ENCODE assay signal across 14 cellular contexts in genomic region chr6:34172961-34173775, GRCh38. TPM values are rescaled to one million over a fixed set of nuclear protein-coding genes. Genes with fewer than 3 reads are reported as not detected.
A peak's percentile ranks its signal among the peaks of the same experiment; 100 is the strongest.
DNase-seq lines count a peak whose midpoint lies in the region; ATAC-seq, FAIRE-seq and TF ChIP-seq lines count a peak whose summit lies in the region.
"Had no signal": no experiment of that assay in that cellular context is flagged by ENCODE, and none has a peak within 500 bp of the region (broad histone marks: within the 10 kb centered on the region; RNA-seq: fewer than 3 reads in every experiment).

No MANE protein-coding gene starts in this region.

- no peaks in the 10 kb centered on the region for H3K23me2 ChIP-seq in H1 (ENCODE audit: low read depth, low read length)

- CTCF ChIA-PET in H1 (lab: Charles Lee; ENCODE audit: partially characterized antibody), result interaction anchor here (0.6 to 1.7 kb wide), 6 partner anchors 10 to 157 kb away, joined by 3 to 10 read pairs (median 4); no protein-coding TSS in a partner anchor

- no peak for FAIRE-seq in H1 (lab: Jason Lieb, UNC)
- no peak for FAIRE-seq in RCC 7860 (lab: Jason Lieb, UNC)

- no peak overlapping the region for H3K9ac ChIP-seq in H1 (replicated peaks in 1 of 4; ENCODE audit: extremely low read depth in 1 of 4, low read depth in 3 of 4, low read length in 3 of 4)
- H3K9ac ChIP-seq: BLaER1, KMS-11 had no signal

- no peak for ATAC-seq in stimulated activated naive CD8-positive, alpha-beta T cell treated with anti-CD3 and anti-CD28 coated beads, Interleukin-15, amount 100 ng/mL, for 72 hours
- ATAC-seq in stimulated activated naive CD8-positive, alpha-beta T cell treated with anti-CD3 and anti-CD28 coated beads, Interleukin-15, Interleukin-2, amounts not matched to agents 100 U/mL and 50 U/mL, for 24 hours, result no peak
- no peak for ATAC-seq in GM21390 (IDR thresholded peaks at IDR 0.05; ENCODE audit: unreplicated experiment)

- H2AK5ac ChIP-seq in H1 (ENCODE audit: low read depth, low read length), result no peak overlapping the region

- H3K4me1 ChIP-seq in H1 (replicated peaks in 1 of 4; ENCODE audit: control insufficient read depth in 3 of 4, insufficient read depth in 4 of 4, low read length in 3 of 4), result peaks cover 0 to 2% (median 0%) of the 10 kb centered on the region in 4 experiments; a peak in 1 of 7 replicates
- H3K4me1 ChIP-seq: BLaER1 had no signal

- H3K27me3 Mint-ChIP-seq in stimulated activated naive CD8-positive, alpha-beta T cell treated with anti-CD3 and anti-CD28 coated beads, Interleukin-15, amount 100 ng/mL, for 72 hours, result no peaks in the 10 kb centered on the region
- no peaks in the 10 kb centered on the region for H3K27me3 Mint-ChIP-seq in mesothelial cell of epicardium (ENCODE audit: low read depth)

- H2BK12ac ChIP-seq in H1 (ENCODE audit: low read depth, low read length), result no peak overlapping the region

- no peak overlapping the region for H3K27ac ChIP-seq in H1 (ENCODE audit: low read depth, low read length)
- H3K27ac ChIP-seq: BLaER1, KMS-11 had no signal

- peaks cover 0 to 7% of the 10 kb centered on the region in 2 donors for H3K9me3 Mint-ChIP-seq in stimulated activated naive CD8-positive, alpha-beta T cell treated with anti-CD3 and anti-CD28 coated beads, Interleukin-15, amount 100 ng/mL, for 72 hours
- peaks cover 12% of the 10 kb centered on the region for H3K9me3 Mint-ChIP-seq in mesothelial cell of epicardium

- no peak overlapping the region for H3K14ac ChIP-seq in H1 (ENCODE audit: insufficient read length)

- H2BK20ac ChIP-seq in H1 (ENCODE audit: low read length), result no peak overlapping the region

- no peak overlapping the region for H3K23ac ChIP-seq in H1 (ENCODE audit: insufficient read length)

- H2BK120ac ChIP-seq in H1 (replicated peaks; ENCODE audit: low read depth, low read length), result no peak overlapping the region

- no peaks in the 10 kb centered on the region for H3K79me2 ChIP-seq in H1 (ENCODE audit: control insufficient read depth in 1 of 2, insufficient read depth in 2 of 2, low read length in 2 of 2)

- H3K36me3 Mint-ChIP-seq in mesothelial cell of epicardium, result peaks cover 2% of the 10 kb centered on the region

- TF ChIP-seq EP300 in H1 (IDR thresholded peaks at IDR 0.05; ENCODE audit: borderline replicate concordance in 1 of 2, low read depth in 2 of 2, low read length in 2 of 2), result no peak

- no peak overlapping the region for H3K4me3 Mint-ChIP-seq in stimulated activated naive CD8-positive, alpha-beta T cell treated with anti-CD3 and anti-CD28 coated beads, Interleukin-15, amount 100 ng/mL, for 72 hours
- no peak overlapping the region for H3K4me3 Mint-ChIP-seq in mesothelial cell of epicardium

- no peak overlapping the region for H3K4ac ChIP-seq in H1 (replicated peaks; ENCODE audit: insufficient read length, low read depth, low read length)

- H3K27ac Mint-ChIP-seq in stimulated activated naive CD8-positive, alpha-beta T cell treated with anti-CD3 and anti-CD28 coated beads, Interleukin-15, amount 100 ng/mL, for 72 hours, result peak overlapping the region; percentile 84
- peak overlapping the region; percentile 51 for H3K27ac Mint-ChIP-seq in mesothelial cell of epicardium

- TF ChIP-seq CTCF in H1 (IDR thresholded peaks at IDR 0.05; ENCODE audit: control extremely low read depth in 1 of 3, insufficient read depth in 1 of 3, low read depth in 1 of 3, low read length in 3 of 3) (no peak), mesothelial cell of epicardium (IDR thresholded peaks at IDR 0.05; ENCODE audit: unreplicated experiment) (no peak)

- WGBS in H1 (ENCODE audit: extremely low coverage in 1 of 2, insufficient coverage in 1 of 2, insufficient read length in 1 of 2, insufficient replicate concordance in 2 of 2, low coverage in 1 of 2, low lambda C conversion rate in 2 of 2, missing lambda C conversion rate in 1 of 2), 2 experiments, result 78% methylated on average over 7 of the region's 9 CpGs; no CpG with 5 or more reads in 1 of the 2 experiments

- H3K56ac ChIP-seq in H1 (replicated peaks; ENCODE audit: insufficient read length, low read depth, low read length), result no peak overlapping the region

- no peaks in the 10 kb centered on the region for H3K9me3 ChIP-seq in H1 (ENCODE audit: insufficient read depth in 2 of 2, low read depth in 1 of 2, low read length in 1 of 2)

- POLR2A ChIA-PET in H1 (lab: Charles Lee; ENCODE audit: partially characterized antibody), result interaction anchor here (0.6 kb wide), 1 partner anchor 842 kb away, joined by 5 read pairs; no protein-coding TSS in a partner anchor

- no peaks in the 10 kb centered on the region for H4K20me1 ChIP-seq in H1 (replicated peaks in 1 of 2; ENCODE audit: control insufficient read depth in 1 of 2, insufficient read depth in 2 of 2, low read length in 2 of 2)
- H4K20me1 ChIP-seq: BLaER1 had no signal

- TF ChIP-seq POLR2A in H1 (IDR thresholded peaks at IDR 0.05; ENCODE audit: control extremely low read depth in 1 of 2, low read depth in 2 of 2, low read length in 2 of 2), result no peak

- H2BK5ac ChIP-seq in H1 (ENCODE audit: low read depth, low read length), result no peak overlapping the region

- H3K27me3 ChIP-seq in H1 (replicated peaks in 1 of 4; ENCODE audit: control insufficient read depth in 3 of 4, extremely low read depth in 1 of 4, insufficient read depth in 3 of 4, low read length in 3 of 4), result no peaks in the 10 kb centered on the region
- H3K27me3 ChIP-seq: BLaER1 had no signal

- no peak overlapping the region for H3K18ac ChIP-seq in H1 (ENCODE audit: extremely low read depth, low read length)

- H3K4me1 Mint-ChIP-seq in stimulated activated naive CD8-positive, alpha-beta T cell treated with anti-CD3 and anti-CD28 coated beads, Interleukin-15, amount 100 ng/mL, for 72 hours, result peaks cover 9% of the 10 kb centered on the region
- peaks cover 4% of the 10 kb centered on the region for H3K4me1 Mint-ChIP-seq in mesothelial cell of epicardium

- H4K8ac ChIP-seq in H1 (ENCODE audit: extremely low read depth, insufficient read depth, low read length), result peak overlapping the region; percentile 92

- H2BK15ac ChIP-seq in H1 (ENCODE audit: low read length), result no peak overlapping the region

- no peak overlapping the region for H2AFZ ChIP-seq in H1 (ENCODE audit: low read length)

- H3K79me1 ChIP-seq in H1 (ENCODE audit: low read depth, low read length), result no peaks in the 10 kb centered on the region

- no peak for TF ChIP-seq RAD21 in H1 (IDR thresholded peaks at IDR 0.05 in 1 of 2, conservative IDR thresholded peaks at IDR 0.05 in 1 of 2; ENCODE audit: low read depth in 2 of 2, low read length in 2 of 2)

- DNase-seq in stimulated activated naive CD8-positive, alpha-beta T cell treated with anti-CD3 and anti-CD28 coated beads, Interleukin-15, amount 100 ng/mL, for 72 hours, result no peak
- DNase-seq in stimulated activated naive CD8-positive, alpha-beta T cell treated with anti-CD3 and anti-CD28 coated beads, Interleukin-15, Interleukin-2, amounts not matched to agents 100 U/mL and 50 U/mL, for 24 hours, result no peak
- no peak for DNase-seq in H1 (ENCODE audit: low read depth in 1 of 2, low spot score in 2 of 2)
- DNase-seq in mesothelial cell of epicardium (ENCODE audit: low spot score in 2 of 2, unreplicated experiment in 2 of 2), result peak in 1 of 2 experiments; percentile 34
- DNase-seq in hypothalamus (lab: John Stamatoyannopoulos, UW), result no peak
- no peak for DNase-seq in RCC 7860 (ENCODE audit: low spot score)
- DNase-seq: H7, NCI-H1092, NCI-H2227 treated with DMSO at 0.1 percent for 48 hours, NCI-H524 treated with DMSO at 0.1 percent for 48 hours had no signal

- no peak overlapping the region for H4K5ac ChIP-seq in H1 (ENCODE audit: insufficient read length, low read depth, low read length)

- no peak overlapping the region for H3K4me2 ChIP-seq in H1 (ENCODE audit: insufficient read depth in 1 of 2, low read depth in 2 of 2, low read length in 2 of 2)
- H3K4me2 ChIP-seq: BLaER1, KMS-11 had no signal

- no peak overlapping the region for H4K91ac ChIP-seq in H1 (replicated peaks; ENCODE audit: insufficient read length, low read length)

- no peak overlapping the region for H3K4me3 ChIP-seq in H1 (ENCODE audit: extremely low read depth in 1 of 4, insufficient read depth in 2 of 4, low read depth in 3 of 4, low read length in 4 of 4)
- H3K4me3 ChIP-seq: BLaER1 had no signal

- no peaks in the 10 kb centered on the region for H3K36me3 ChIP-seq in H1 (ENCODE audit: control insufficient read depth in 2 of 4, insufficient read depth in 4 of 4, low read length in 3 of 4)
- H3K36me3 ChIP-seq: BLaER1 had no signal

TF ChIP-seq in H1, 55 proteins besides CTCF, POLR2A, EP300 and RAD21:
- TF ChIP-seq SIRT6 (IDR thresholded peaks at IDR 0.05; ENCODE audit: low read length), result no peak
- TF ChIP-seq SAP30 (IDR thresholded peaks at IDR 0.05; ENCODE audit: insufficient read depth, insufficient replicate concordance, low read length), result no peak
- TF ChIP-seq CHD2 (IDR thresholded peaks at IDR 0.05; ENCODE audit: low read length), result no peak

RNA-seq across cellular contexts. Expression of gene GRM4, which starts 27.3 kb away (rescaled TPM):
- 18.7 and 21.5 TPM in 2 replicates for total RNA-seq in H1 (2021; fragmentation: NEBNext Ultra II Directional; extraction: Animal tissue kit (Norgen Biotek cat#: 25700))
- 19.6 and 24.2 TPM in 2 replicates for polyA plus RNA-seq in H1 (2011; rRNA removed)
- polyA plus RNA-seq in H1 (2011; cell fraction: cytosol; rRNA removed), result 9.2 TPM
- polyA plus RNA-seq in H1 (2011; cell fraction: nucleus; rRNA removed), result 32.8 TPM
- polyA plus RNA-seq in H1 (2012, experiment 1 of 2), result 9.0 to 19.1 TPM (median 15.6 TPM) in 4 replicates
- 9.6 TPM for polyA plus RNA-seq in H1 (2012, experiment 2 of 2)
- polyA plus RNA-seq in H1 (2013, experiment 1 of 2), result 27.2 TPM
- 27.6 TPM for polyA plus RNA-seq in H1 (2013, experiment 2 of 2)
- 15.4 and 22.9 TPM in 2 replicates for polyA minus RNA-seq in H1 (2011; rRNA and poly(A)+ RNA removed)
- polyA minus RNA-seq in H1 (2011; cell fraction: cytosol; rRNA and poly(A)+ RNA removed), result 17.1 TPM
- polyA minus RNA-seq in H1 (2011; cell fraction: nucleus; rRNA and poly(A)+ RNA removed), result 16.3 TPM
- total RNA-seq in mesothelial cell of epicardium, result 0.22 to 0.47 TPM (median 0.27 TPM) in 3 replicates
- total RNA-seq: MCF 10A had no signal

Comparison
In these comparisons a context has a peak if more than half of its experiments do, and no peak if none do; other contexts are left out.
1. RNA of gene GRM4, which starts 27.3 kb away (total RNA-seq): 18.7 to 21.5 TPM in H1; 0.22 to 0.47 TPM in mesothelial cell of epicardium; every median in the first group is over 10 times any median in the second.